In genomic region chr1:231844986-231845502, GRCh38 we compare ENCODE assay signal across 11 cellular contexts.
DNase-seq lines count a peak whose midpoint lies in the region; ATAC-seq and TF ChIP-seq lines count a peak whose summit lies in the region.
"Had no signal": no experiment of that assay in that cellular context is flagged by ENCODE, and none has a peak within 500 bp of the region (broad histone marks: within the 10 kb centered on the region; RNA-seq: fewer than 3 reads in every experiment).

No MANE protein-coding gene starts in this region.

- peak; percentile 5 for TF ChIP-seq CTCF in AG09319 (IDR thresholded peaks at IDR 0.05; ENCODE audit: low read depth, low read length)
- no peak for TF ChIP-seq CTCF in mucosa of descending colon (IDR thresholded peaks at IDR 0.05)

- H3K4me1 ChIP-seq in mucosa of descending colon (ENCODE audit: low read depth): no peaks in the 10 kb centered on the region

- ATAC-seq in GM19452 (IDR thresholded peaks at IDR 0.05; ENCODE audit: unreplicated experiment) (peak; percentile 68), mucosa of descending colon (no peak), GM21529 (IDR thresholded peaks at IDR 0.05; ENCODE audit: unreplicated experiment) (no peak)

- peaks cover 7% of the 10 kb centered on the region for H3K4me1 Mint-ChIP-seq in T-helper 2 cell treated with Interferon-gamma antibody and Interleukin-4, amounts not matched to agents 5 μg/mL and 100 μg/mL, for 36 hours (ENCODE audit: low read depth)
- peaks cover 15 to 23% of the 10 kb centered on the region in 2 donors for H3K4me1 Mint-ChIP-seq in immature natural killer cell

- intact Hi-C loops in mucosa of descending colon (cut with DNase I, micrococcal nuclease): no loop called here

- no peak overlapping the region for H3K4me3 ChIP-seq in mucosa of descending colon

- H3K9me3 ChIP-seq in mucosa of descending colon: no peaks in the 10 kb centered on the region

- no peaks in the 10 kb centered on the region for H3K27me3 Mint-ChIP-seq in T-helper 2 cell treated with Interferon-gamma antibody and Interleukin-4, amounts not matched to agents 5 μg/mL and 100 μg/mL, for 36 hours (ENCODE audit: low read depth)
- H3K27me3 Mint-ChIP-seq in immature natural killer cell (ENCODE audit: low read depth in 3 of 3): peaks cover 0 to 5% (median 4%) of the 10 kb centered on the region in 3 donors

- no peak for DNase-seq in AG09319 (ENCODE audit: extremely low read depth, low read depth)
- no peak for DNase-seq in T-helper 2 cell treated with Interferon-gamma antibody and Interleukin-4, amounts not matched to agents 5 μg/mL and 100 μg/mL, for 36 hours (ENCODE audit: low spot score)
- DNase-seq in immature natural killer cell: no peak
- DNase-seq in nucleus accumbens (lab: John Stamatoyannopoulos, UW): no peak
- DNase-seq in mucosa of descending colon: no peak
- no peak for DNase-seq in OCI-M1 (lab: John Stamatoyannopoulos, UW)
- DNase-seq: DMS153, NCI-H82 had no signal

- no peaks in the 10 kb centered on the region for H3K36me3 Mint-ChIP-seq in T-helper 2 cell treated with Interferon-gamma antibody and Interleukin-4, amounts not matched to agents 5 μg/mL and 100 μg/mL, for 36 hours (ENCODE audit: low read depth)
- H3K36me3 Mint-ChIP-seq in immature natural killer cell: no peaks in the 10 kb centered on the region
- H3K36me3 Mint-ChIP-seq: brain had no signal

- H3K4me3 Mint-ChIP-seq in T-helper 2 cell treated with Interferon-gamma antibody and Interleukin-4, amounts not matched to agents 5 μg/mL and 100 μg/mL, for 36 hours: no peak overlapping the region
- peak overlapping the region in 1 of 5 donors; percentile 12 for H3K4me3 Mint-ChIP-seq in immature natural killer cell
- H3K4me3 Mint-ChIP-seq: brain had no signal

- H3K9me3 Mint-ChIP-seq in T-helper 2 cell treated with Interferon-gamma antibody and Interleukin-4, amounts not matched to agents 5 μg/mL and 100 μg/mL, for 36 hours: no peaks in the 10 kb centered on the region
- no peaks in the 10 kb centered on the region for H3K9me3 Mint-ChIP-seq in immature natural killer cell
- H3K9me3 Mint-ChIP-seq: brain had no signal

- peak overlapping the region; percentile 42 for H3K27ac Mint-ChIP-seq in T-helper 2 cell treated with Interferon-gamma antibody and Interleukin-4, amounts not matched to agents 5 μg/mL and 100 μg/mL, for 36 hours
- H3K27ac Mint-ChIP-seq in immature natural killer cell: peak overlapping the region in 4 of 6 donors; percentile 15 to 60 (median 38)
- H3K27ac Mint-ChIP-seq: brain had no signal

- H3K36me3 ChIP-seq in mucosa of descending colon (ENCODE audit: low read depth): no peaks in the 10 kb centered on the region
